In the genomic region with DNA sequence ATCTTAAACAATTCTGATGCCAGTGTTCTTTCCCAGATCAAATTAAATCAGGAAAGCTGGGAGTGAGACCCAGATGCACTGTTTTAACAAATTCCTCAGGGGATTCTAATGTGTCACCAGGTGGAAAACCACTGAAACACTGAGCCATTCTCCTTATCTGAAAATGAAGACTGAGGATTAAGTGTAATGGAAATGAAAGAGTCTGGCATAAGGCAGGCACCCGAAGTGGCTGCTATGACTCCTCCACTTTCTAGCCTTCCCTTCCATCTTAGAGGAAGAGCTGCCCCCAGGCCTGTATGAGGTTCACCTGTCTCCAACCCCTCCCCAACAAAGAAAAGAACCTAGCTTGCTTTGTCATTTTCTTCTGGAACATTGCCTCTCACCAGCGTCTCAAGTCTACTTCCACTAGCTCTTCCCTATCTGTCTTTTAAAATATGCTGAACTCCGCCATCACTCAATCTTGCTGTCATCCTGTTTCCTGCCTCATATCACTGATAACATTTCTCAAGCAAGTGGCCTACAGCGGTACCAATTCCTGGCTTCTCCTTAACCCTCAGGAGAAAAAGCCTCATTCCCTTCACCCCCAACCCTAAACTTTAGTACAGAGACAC, we compare ENCODE assay signal across 1 cellular context.
TF ChIP-seq lines count a peak whose summit lies in the region.

No MANE protein-coding gene starts in this region.

TF ChIP-seq in K562, 482 proteins besides CTCF, POLR2A, EP300 and RAD21 (continued from another document and continues in another):
- TF ChIP-seq, protein P1, sequence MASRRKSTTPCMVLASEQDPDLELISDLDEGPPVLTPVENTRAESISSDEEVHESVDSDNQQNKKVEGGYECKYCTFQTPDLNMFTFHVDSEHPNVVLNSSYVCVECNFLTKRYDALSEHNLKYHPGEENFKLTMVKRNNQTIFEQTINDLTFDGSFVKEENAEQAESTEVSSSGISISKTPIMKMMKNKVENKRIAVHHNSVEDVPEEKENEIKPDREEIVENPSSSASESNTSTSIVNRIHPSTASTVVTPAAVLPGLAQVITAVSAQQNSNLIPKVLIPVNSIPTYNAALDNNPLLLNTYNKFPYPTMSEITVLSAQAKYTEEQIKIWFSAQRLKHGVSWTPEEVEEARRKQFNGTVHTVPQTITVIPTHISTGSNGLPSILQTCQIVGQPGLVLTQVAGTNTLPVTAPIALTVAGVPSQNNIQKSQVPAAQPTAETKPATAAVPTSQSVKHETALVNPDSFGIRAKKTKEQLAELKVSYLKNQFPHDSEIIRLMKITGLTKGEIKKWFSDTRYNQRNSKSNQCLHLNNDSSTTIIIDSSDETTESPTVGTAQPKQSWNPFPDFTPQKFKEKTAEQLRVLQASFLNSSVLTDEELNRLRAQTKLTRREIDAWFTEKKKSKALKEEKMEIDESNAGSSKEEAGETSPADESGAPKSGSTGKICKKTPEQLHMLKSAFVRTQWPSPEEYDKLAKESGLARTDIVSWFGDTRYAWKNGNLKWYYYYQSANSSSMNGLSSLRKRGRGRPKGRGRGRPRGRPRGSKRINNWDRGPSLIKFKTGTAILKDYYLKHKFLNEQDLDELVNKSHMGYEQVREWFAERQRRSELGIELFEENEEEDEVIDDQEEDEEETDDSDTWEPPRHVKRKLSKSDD (conservative IDR thresholded peaks at IDR 0.05; ENCODE audit: low read length), result no peak
- TF ChIP-seq GABPA (tag; conservative IDR thresholded peaks at IDR 0.05; ENCODE audit: low read depth) (peak; percentile 44; the same call in 1 of the 2 replicates), PPARD (CRISPR knock-in tag; IDR thresholded peaks at IDR 0.05) (no peak), ZNF23 (CRISPR knock-in tag; IDR thresholded peaks at IDR 0.05) (no peak), XRCC4 (IDR thresholded peaks at IDR 0.05; ENCODE audit: extremely low read depth, insufficient read depth, insufficient read length) (no peak), CBFA2T3 (IDR thresholded peaks at IDR 0.05) (peak; percentile 92), PCBP2 (IDR thresholded peaks at IDR 0.05; ENCODE audit: low read depth, low read length, poor library complexity, severe bottlenecking) (no peak), ZNF778 (CRISPR knock-in tag; IDR thresholded peaks at IDR 0.05) (no peak), TGIF2 (CRISPR knock-in tag; IDR thresholded peaks at IDR 0.05) (no peak), BACH1 (tag; IDR thresholded peaks at IDR 0.05) (no peak), ZNF699 (CRISPR knock-in tag; IDR thresholded peaks at IDR 0.05; ENCODE audit: insufficient replicate concordance) (no peak), ZNF253 (CRISPR knock-in tag; conservative IDR thresholded peaks at IDR 0.05) (no peak), DNMT1 (IDR thresholded peaks at IDR 0.05) (no peak), SMARCB1 (IDR thresholded peaks at IDR 0.05; ENCODE audit: insufficient read length, low read depth) (no peak), ZNF76 (CRISPR knock-in tag; IDR thresholded peaks at IDR 0.05; ENCODE audit: borderline replicate concordance) (no peak), TAL1 (IDR thresholded peaks at IDR 0.05) (peak; percentile 85), SREBF2 (CRISPR knock-in tag; IDR thresholded peaks at IDR 0.05) (no peak), SIN3B (IDR thresholded peaks at IDR 0.05; ENCODE audit: low read depth) (no peak), ZNF121 (CRISPR knock-in tag; conservative IDR thresholded peaks at IDR 0.05) (no peak), ETV5 (CRISPR knock-in tag; IDR thresholded peaks at IDR 0.05; ENCODE audit: low read depth) (peak; percentile 82), JUND (IDR thresholded peaks at IDR 0.05; ENCODE audit: borderline replicate concordance, low read depth, low read length) (peak; percentile 44; the same call in 1 of the 2 replicates), JUND (tag; IDR thresholded peaks at IDR 0.05; ENCODE audit: borderline replicate concordance, low read depth, low read length) (peak; percentile 65; the same call in 2 of the 3 replicates), NCOA6 (IDR thresholded peaks at IDR 0.05) (no peak), RBM15 (IDR thresholded peaks at IDR 0.05; ENCODE audit: insufficient read depth, low read length) (no peak), ZNF384 (IDR thresholded peaks at IDR 0.05; ENCODE audit: low read depth, low read length) (no peak), SRSF1 (IDR thresholded peaks at IDR 0.05; ENCODE audit: low read depth, low read length) (no peak), NELFE (IDR thresholded peaks at IDR 0.05; ENCODE audit: insufficient read depth, insufficient read length) (no peak), CREBBP (IDR thresholded peaks at IDR 0.05; ENCODE audit: low read depth, low read length) (no peak), ZNF764 (CRISPR knock-in tag; IDR thresholded peaks at IDR 0.05; ENCODE audit: low read depth) (no peak), EZH2 (IDR thresholded peaks at IDR 0.05; ENCODE audit: borderline replicate concordance, low read depth, low read length) (no peak), FOXK1 (CRISPR knock-in tag; IDR thresholded peaks at IDR 0.05; ENCODE audit: borderline replicate concordance) (no peak), RAD51 (IDR thresholded peaks at IDR 0.05; ENCODE audit: borderline replicate concordance, low read depth) (peak; percentile 13; the same call in 1 of the 2 replicates), CHD4 (IDR thresholded peaks at IDR 0.05; ENCODE audit: insufficient read depth, insufficient replicate concordance, low read depth, low read length, poor library complexity, severe bottlenecking) (no peak), MYBL2 (IDR thresholded peaks at IDR 0.05; ENCODE audit: low read depth) (no peak), MYBL2 (CRISPR knock-in tag; IDR thresholded peaks at IDR 0.05; ENCODE audit: borderline replicate concordance) (no peak), SMAD1 (IDR thresholded peaks at IDR 0.05; ENCODE audit: low read depth, low read length, partially characterized antibody) (no peak), ZNF3 (CRISPR knock-in tag; IDR thresholded peaks at IDR 0.05) (no peak), HDAC1 (IDR thresholded peaks at IDR 0.05) (peak in 1 of 2 experiments; percentile 80; a peak in 2 of 4 replicates), MBD2 (IDR thresholded peaks at IDR 0.05; ENCODE audit: borderline replicate concordance, low read depth) (0 out of 2 replicates have a peak, but pooled peaks have one; percentile 43)
- TF ChIP-seq, protein P2, sequence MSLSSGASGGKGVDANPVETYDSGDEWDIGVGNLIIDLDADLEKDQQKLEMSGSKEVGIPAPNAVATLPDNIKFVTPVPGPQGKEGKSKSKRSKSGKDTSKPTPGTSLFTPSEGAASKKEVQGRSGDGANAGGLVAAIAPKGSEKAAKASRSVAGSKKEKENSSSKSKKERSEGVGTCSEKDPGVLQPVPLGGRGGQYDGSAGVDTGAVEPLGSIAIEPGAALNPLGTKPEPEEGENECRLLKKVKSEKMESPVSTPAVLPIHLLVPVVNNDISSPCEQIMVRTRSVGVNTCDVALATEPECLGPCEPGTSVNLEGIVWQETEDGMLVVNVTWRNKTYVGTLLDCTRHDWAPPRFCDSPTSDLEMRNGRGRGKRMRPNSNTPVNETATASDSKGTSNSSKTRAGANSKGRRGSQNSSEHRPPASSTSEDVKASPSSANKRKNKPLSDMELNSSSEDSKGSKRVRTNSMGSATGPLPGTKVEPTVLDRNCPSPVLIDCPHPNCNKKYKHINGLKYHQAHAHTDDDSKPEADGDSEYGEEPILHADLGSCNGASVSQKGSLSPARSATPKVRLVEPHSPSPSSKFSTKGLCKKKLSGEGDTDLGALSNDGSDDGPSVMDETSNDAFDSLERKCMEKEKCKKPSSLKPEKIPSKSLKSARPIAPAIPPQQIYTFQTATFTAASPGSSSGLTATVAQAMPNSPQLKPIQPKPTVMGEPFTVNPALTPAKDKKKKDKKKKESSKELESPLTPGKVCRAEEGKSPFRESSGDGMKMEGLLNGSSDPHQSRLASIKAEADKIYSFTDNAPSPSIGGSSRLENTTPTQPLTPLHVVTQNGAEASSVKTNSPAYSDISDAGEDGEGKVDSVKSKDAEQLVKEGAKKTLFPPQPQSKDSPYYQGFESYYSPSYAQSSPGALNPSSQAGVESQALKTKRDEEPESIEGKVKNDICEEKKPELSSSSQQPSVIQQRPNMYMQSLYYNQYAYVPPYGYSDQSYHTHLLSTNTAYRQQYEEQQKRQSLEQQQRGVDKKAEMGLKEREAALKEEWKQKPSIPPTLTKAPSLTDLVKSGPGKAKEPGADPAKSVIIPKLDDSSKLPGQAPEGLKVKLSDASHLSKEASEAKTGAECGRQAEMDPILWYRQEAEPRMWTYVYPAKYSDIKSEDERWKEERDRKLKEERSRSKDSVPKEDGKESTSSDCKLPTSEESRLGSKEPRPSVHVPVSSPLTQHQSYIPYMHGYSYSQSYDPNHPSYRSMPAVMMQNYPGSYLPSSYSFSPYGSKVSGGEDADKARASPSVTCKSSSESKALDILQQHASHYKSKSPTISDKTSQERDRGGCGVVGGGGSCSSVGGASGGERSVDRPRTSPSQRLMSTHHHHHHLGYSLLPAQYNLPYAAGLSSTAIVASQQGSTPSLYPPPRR (CRISPR knock-in tag; IDR thresholded peaks at IDR 0.05; ENCODE audit: borderline replicate concordance), result no peak
- TF ChIP-seq, protein P3, sequence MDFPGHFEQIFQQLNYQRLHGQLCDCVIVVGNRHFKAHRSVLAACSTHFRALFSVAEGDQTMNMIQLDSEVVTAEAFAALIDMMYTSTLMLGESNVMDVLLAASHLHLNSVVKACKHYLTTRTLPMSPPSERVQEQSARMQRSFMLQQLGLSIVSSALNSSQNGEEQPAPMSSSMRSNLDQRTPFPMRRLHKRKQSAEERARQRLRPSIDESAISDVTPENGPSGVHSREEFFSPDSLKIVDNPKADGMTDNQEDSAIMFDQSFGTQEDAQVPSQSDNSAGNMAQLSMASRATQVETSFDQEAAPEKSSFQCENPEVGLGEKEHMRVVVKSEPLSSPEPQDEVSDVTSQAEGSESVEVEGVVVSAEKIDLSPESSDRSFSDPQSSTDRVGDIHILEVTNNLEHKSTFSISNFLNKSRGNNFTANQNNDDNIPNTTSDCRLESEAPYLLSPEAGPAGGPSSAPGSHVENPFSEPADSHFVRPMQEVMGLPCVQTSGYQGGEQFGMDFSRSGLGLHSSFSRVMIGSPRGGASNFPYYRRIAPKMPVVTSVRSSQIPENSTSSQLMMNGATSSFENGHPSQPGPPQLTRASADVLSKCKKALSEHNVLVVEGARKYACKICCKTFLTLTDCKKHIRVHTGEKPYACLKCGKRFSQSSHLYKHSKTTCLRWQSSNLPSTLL (IDR thresholded peaks at IDR 0.05), result no peak
- TF ChIP-seq, protein P4, sequence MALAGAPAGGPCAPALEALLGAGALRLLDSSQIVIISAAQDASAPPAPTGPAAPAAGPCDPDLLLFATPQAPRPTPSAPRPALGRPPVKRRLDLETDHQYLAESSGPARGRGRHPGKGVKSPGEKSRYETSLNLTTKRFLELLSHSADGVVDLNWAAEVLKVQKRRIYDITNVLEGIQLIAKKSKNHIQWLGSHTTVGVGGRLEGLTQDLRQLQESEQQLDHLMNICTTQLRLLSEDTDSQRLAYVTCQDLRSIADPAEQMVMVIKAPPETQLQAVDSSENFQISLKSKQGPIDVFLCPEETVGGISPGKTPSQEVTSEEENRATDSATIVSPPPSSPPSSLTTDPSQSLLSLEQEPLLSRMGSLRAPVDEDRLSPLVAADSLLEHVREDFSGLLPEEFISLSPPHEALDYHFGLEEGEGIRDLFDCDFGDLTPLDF (CRISPR knock-in tag; IDR thresholded peaks at IDR 0.05), result no peak
- TF ChIP-seq, protein P5, sequence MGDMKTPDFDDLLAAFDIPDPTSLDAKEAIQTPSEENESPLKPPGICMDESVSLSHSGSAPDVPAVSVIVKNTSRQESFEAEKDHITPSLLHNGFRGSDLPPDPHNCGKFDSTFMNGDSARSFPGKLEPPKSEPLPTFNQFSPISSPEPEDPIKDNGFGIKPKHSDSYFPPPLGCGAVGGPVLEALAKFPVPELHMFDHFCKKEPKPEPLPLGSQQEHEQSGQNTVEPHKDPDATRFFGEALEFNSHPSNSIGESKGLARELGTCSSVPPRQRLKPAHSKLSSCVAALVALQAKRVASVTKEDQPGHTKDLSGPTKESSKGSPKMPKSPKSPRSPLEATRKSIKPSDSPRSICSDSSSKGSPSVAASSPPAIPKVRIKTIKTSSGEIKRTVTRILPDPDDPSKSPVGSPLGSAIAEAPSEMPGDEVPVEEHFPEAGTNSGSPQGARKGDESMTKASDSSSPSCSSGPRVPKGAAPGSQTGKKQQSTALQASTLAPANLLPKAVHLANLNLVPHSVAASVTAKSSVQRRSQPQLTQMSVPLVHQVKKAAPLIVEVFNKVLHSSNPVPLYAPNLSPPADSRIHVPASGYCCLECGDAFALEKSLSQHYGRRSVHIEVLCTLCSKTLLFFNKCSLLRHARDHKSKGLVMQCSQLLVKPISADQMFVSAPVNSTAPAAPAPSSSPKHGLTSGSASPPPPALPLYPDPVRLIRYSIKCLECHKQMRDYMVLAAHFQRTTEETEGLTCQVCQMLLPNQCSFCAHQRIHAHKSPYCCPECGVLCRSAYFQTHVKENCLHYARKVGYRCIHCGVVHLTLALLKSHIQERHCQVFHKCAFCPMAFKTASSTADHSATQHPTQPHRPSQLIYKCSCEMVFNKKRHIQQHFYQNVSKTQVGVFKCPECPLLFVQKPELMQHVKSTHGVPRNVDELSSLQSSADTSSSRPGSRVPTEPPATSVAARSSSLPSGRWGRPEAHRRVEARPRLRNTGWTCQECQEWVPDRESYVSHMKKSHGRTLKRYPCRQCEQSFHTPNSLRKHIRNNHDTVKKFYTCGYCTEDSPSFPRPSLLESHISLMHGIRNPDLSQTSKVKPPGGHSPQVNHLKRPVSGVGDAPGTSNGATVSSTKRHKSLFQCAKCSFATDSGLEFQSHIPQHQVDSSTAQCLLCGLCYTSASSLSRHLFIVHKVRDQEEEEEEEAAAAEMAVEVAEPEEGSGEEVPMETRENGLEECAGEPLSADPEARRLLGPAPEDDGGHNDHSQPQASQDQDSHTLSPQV (IDR thresholded peaks at IDR 0.05), result peak; percentile 64
- TF ChIP-seq, protein P6, sequence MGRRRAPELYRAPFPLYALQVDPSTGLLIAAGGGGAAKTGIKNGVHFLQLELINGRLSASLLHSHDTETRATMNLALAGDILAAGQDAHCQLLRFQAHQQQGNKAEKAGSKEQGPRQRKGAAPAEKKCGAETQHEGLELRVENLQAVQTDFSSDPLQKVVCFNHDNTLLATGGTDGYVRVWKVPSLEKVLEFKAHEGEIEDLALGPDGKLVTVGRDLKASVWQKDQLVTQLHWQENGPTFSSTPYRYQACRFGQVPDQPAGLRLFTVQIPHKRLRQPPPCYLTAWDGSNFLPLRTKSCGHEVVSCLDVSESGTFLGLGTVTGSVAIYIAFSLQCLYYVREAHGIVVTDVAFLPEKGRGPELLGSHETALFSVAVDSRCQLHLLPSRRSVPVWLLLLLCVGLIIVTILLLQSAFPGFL (CRISPR knock-in tag; IDR thresholded peaks at IDR 0.05), result no peak
- TF ChIP-seq, protein P7, sequence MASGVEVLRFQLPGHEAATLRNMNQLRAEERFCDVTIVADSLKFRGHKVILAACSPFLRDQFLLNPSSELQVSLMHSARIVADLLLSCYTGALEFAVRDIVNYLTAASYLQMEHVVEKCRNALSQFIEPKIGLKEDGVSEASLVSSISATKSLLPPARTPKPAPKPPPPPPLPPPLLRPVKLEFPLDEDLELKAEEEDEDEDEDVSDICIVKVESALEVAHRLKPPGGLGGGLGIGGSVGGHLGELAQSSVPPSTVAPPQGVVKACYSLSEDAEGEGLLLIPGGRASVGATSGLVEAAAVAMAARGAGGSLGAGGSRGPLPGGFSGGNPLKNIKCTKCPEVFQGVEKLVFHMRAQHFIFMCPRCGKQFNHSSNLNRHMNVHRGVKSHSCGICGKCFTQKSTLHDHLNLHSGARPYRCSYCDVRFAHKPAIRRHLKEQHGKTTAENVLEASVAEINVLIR (CRISPR knock-in tag; IDR thresholded peaks at IDR 0.05), result no peak
